ENCODE assay signal across 1 cellular context in the genomic region with DNA sequence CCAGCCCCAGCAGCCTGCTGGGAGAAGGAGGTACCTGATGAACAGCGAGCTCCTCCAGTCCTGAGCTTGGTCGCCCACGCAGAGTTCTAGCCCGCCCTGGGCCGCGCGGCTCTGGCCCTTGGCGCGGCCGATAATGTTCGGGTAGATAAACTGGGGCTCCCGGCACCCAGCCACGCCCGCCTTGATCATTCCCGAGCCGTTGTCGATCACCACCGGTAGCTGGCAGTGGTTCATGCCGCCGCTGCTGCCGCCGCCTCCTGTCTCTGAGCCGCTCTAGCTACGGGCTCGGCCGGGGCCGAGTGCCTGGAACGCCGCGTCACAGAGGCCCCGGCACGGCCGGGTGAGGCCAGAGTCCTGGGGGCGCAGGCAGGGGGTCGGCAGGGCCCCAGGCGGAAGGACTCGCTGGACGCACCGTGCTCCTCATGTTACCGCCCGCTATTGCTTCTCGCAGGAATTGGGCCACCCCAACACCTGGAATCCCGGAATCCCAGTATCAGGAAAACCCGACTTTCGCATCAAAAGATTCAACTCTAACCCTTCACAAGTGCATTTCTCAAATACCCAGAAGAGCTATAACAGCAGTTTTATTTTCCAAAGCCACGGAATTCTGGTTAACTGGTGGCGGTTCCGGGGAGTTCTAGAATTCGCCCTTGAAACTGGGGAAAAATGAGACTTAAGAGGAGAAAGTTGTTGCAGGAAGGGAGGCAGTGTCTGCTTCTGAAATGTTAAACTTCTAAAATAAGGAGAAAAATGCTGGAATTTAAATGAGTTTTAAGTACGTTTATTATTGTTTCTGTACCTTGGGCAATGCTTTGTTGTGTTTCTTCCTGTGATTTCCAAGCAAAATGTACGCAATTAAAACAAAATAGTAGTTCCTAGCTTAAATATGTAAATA.
A peak's percentile ranks its signal among the peaks of the same experiment; 100 is the strongest.
TF ChIP-seq lines count a peak whose summit lies in the region.

A gene (minus strand): TSS at position 275 of the 895 bp plus-strand sequence. CDS start 41 bp downstream, at position 234.

TF ChIP-seq in HepG2, 621 proteins besides CTCF, POLR2A, EP300 and RAD21 (continued from another document and continues in another):
- TF ChIP-seq, protein P1, sequence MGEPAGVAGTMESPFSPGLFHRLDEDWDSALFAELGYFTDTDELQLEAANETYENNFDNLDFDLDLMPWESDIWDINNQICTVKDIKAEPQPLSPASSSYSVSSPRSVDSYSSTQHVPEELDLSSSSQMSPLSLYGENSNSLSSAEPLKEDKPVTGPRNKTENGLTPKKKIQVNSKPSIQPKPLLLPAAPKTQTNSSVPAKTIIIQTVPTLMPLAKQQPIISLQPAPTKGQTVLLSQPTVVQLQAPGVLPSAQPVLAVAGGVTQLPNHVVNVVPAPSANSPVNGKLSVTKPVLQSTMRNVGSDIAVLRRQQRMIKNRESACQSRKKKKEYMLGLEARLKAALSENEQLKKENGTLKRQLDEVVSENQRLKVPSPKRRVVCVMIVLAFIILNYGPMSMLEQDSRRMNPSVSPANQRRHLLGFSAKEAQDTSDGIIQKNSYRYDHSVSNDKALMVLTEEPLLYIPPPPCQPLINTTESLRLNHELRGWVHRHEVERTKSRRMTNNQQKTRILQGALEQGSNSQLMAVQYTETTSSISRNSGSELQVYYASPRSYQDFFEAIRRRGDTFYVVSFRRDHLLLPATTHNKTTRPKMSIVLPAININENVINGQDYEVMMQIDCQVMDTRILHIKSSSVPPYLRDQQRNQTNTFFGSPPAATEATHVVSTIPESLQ (CRISPR knock-in tag; conservative IDR thresholded peaks at IDR 0.05) = no peak
- TF ChIP-seq ERF (CRISPR knock-in tag; IDR thresholded peaks at IDR 0.05) = no peak
- TF ChIP-seq ZNF562 (CRISPR knock-in tag; IDR thresholded peaks at IDR 0.05; ENCODE audit: borderline replicate concordance) = no peak
- TF ChIP-seq, protein P2, sequence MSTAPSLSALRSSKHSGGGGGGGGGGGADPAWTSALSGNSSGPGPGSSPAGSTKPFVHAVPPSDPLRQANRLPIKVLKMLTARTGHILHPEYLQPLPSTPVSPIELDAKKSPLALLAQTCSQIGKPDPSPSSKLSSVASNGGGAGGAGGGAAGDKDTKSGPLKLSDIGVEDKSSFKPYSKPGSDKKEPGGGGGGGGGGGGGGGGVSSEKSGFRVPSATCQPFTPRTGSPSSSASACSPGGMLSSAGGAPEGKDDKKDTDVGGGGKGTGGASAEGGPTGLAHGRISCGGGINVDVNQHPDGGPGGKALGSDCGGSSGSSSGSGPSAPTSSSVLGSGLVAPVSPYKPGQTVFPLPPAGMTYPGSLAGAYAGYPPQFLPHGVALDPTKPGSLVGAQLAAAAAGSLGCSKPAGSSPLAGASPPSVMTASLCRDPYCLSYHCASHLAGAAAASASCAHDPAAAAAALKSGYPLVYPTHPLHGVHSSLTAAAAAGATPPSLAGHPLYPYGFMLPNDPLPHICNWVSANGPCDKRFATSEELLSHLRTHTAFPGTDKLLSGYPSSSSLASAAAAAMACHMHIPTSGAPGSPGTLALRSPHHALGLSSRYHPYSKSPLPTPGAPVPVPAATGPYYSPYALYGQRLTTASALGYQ (CRISPR knock-in tag; IDR thresholded peaks at IDR 0.05) = 0 out of 2 replicates have a peak, but pooled peaks have one; percentile 18
- no peak for TF ChIP-seq ZNF781 (CRISPR knock-in tag; IDR thresholded peaks at IDR 0.05; ENCODE audit: borderline replicate concordance, not compliant biosample characterization)
- no peak for TF ChIP-seq SMAD9 (CRISPR knock-in tag; IDR thresholded peaks at IDR 0.05)
- TF ChIP-seq LCORL (IDR thresholded peaks at IDR 0.05) = no peak
- 0 out of 2 replicates have a peak, but pooled peaks have one; percentile 31 for TF ChIP-seq LCORL (CRISPR knock-in tag; IDR thresholded peaks at IDR 0.05)
- no peak for TF ChIP-seq MXD4 (CRISPR knock-in tag; IDR thresholded peaks at IDR 0.05)
- TF ChIP-seq HNRNPH1 (optimal IDR thresholded peaks at IDR 0.05; ENCODE audit: low read depth, low read length) = no peak
- TF ChIP-seq ZKSCAN5 (CRISPR knock-in tag; IDR thresholded peaks at IDR 0.05) = no peak
- TF ChIP-seq, protein P3, sequence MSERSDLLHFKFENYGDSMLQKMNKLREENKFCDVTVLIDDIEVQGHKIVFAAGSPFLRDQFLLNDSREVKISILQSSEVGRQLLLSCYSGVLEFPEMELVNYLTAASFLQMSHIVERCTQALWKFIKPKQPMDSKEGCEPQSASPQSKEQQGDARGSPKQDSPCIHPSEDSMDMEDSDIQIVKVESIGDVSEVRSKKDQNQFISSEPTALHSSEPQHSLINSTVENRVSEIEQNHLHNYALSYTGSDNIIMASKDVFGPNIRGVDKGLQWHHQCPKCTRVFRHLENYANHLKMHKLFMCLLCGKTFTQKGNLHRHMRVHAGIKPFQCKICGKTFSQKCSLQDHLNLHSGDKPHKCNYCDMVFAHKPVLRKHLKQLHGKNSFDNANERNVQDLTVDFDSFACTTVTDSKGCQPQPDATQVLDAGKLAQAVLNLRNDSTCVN (CRISPR knock-in tag; IDR thresholded peaks at IDR 0.05; ENCODE audit: borderline replicate concordance) = no peak
- TF ChIP-seq ELF3 (CRISPR knock-in tag; IDR thresholded peaks at IDR 0.05) = peak; percentile 35; the same call in 1 of the 2 replicates
- no peak for TF ChIP-seq ZNF598 (CRISPR knock-in tag; IDR thresholded peaks at IDR 0.05; ENCODE audit: borderline replicate concordance)
- TF ChIP-seq ZNF17 (CRISPR knock-in tag; IDR thresholded peaks at IDR 0.05) = no peak
- TF ChIP-seq ZNF446 (CRISPR knock-in tag; IDR thresholded peaks at IDR 0.05) = no peak
- no peak for TF ChIP-seq ZNF333 (CRISPR knock-in tag; IDR thresholded peaks at IDR 0.05; ENCODE audit: borderline replicate concordance)
- TF ChIP-seq PHF8 (CRISPR knock-in tag; IDR thresholded peaks at IDR 0.05) = peak; percentile 74
- TF ChIP-seq, protein P4, sequence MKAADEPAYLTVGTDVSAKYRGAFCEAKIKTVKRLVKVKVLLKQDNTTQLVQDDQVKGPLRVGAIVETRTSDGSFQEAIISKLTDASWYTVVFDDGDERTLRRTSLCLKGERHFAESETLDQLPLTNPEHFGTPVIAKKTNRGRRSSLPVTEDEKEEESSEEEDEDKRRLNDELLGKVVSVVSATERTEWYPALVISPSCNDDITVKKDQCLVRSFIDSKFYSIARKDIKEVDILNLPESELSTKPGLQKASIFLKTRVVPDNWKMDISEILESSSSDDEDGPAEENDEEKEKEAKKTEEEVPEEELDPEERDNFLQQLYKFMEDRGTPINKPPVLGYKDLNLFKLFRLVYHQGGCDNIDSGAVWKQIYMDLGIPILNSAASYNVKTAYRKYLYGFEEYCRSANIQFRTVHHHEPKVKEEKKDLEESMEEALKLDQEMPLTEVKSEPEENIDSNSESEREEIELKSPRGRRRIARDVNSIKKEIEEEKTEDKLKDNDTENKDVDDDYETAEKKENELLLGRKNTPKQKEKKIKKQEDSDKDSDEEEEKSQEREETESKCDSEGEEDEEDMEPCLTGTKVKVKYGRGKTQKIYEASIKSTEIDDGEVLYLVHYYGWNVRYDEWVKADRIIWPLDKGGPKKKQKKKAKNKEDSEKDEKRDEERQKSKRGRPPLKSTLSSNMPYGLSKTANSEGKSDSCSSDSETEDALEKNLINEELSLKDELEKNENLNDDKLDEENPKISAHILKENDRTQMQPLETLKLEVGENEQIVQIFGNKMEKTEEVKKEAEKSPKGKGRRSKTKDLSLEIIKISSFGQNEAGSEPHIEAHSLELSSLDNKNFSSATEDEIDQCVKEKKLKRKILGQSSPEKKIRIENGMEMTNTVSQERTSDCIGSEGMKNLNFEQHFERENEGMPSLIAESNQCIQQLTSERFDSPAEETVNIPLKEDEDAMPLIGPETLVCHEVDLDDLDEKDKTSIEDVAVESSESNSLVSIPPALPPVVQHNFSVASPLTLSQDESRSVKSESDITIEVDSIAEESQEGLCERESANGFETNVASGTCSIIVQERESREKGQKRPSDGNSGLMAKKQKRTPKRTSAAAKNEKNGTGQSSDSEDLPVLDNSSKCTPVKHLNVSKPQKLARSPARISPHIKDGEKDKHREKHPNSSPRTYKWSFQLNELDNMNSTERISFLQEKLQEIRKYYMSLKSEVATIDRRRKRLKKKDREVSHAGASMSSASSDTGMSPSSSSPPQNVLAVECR (CRISPR knock-in tag; IDR thresholded peaks at IDR 0.05; ENCODE audit: borderline replicate concordance) = peak; percentile 54; the same call in 1 of the 2 replicates
- peak; percentile 52 for TF ChIP-seq TEAD3 (CRISPR knock-in tag; optimal IDR thresholded peaks at IDR 0.05; ENCODE audit: borderline replicate concordance)
- no peak for TF ChIP-seq ZNF746 (CRISPR knock-in tag; IDR thresholded peaks at IDR 0.05)
- TF ChIP-seq ZNF644 (CRISPR knock-in tag; IDR thresholded peaks at IDR 0.05; ENCODE audit: low read depth) = no peak
- no peak for TF ChIP-seq ZNF510 (CRISPR knock-in tag; IDR thresholded peaks at IDR 0.05; ENCODE audit: low read depth)
- TF ChIP-seq, protein P5, sequence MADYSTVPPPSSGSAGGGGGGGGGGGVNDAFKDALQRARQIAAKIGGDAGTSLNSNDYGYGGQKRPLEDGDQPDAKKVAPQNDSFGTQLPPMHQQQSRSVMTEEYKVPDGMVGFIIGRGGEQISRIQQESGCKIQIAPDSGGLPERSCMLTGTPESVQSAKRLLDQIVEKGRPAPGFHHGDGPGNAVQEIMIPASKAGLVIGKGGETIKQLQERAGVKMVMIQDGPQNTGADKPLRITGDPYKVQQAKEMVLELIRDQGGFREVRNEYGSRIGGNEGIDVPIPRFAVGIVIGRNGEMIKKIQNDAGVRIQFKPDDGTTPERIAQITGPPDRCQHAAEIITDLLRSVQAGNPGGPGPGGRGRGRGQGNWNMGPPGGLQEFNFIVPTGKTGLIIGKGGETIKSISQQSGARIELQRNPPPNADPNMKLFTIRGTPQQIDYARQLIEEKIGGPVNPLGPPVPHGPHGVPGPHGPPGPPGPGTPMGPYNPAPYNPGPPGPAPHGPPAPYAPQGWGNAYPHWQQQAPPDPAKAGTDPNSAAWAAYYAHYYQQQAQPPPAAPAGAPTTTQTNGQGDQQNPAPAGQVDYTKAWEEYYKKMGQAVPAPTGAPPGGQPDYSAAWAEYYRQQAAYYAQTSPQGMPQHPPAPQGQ (CRISPR knock-in tag; IDR thresholded peaks at IDR 0.05; ENCODE audit: borderline replicate concordance) = no peak
- TF ChIP-seq, protein P6, sequence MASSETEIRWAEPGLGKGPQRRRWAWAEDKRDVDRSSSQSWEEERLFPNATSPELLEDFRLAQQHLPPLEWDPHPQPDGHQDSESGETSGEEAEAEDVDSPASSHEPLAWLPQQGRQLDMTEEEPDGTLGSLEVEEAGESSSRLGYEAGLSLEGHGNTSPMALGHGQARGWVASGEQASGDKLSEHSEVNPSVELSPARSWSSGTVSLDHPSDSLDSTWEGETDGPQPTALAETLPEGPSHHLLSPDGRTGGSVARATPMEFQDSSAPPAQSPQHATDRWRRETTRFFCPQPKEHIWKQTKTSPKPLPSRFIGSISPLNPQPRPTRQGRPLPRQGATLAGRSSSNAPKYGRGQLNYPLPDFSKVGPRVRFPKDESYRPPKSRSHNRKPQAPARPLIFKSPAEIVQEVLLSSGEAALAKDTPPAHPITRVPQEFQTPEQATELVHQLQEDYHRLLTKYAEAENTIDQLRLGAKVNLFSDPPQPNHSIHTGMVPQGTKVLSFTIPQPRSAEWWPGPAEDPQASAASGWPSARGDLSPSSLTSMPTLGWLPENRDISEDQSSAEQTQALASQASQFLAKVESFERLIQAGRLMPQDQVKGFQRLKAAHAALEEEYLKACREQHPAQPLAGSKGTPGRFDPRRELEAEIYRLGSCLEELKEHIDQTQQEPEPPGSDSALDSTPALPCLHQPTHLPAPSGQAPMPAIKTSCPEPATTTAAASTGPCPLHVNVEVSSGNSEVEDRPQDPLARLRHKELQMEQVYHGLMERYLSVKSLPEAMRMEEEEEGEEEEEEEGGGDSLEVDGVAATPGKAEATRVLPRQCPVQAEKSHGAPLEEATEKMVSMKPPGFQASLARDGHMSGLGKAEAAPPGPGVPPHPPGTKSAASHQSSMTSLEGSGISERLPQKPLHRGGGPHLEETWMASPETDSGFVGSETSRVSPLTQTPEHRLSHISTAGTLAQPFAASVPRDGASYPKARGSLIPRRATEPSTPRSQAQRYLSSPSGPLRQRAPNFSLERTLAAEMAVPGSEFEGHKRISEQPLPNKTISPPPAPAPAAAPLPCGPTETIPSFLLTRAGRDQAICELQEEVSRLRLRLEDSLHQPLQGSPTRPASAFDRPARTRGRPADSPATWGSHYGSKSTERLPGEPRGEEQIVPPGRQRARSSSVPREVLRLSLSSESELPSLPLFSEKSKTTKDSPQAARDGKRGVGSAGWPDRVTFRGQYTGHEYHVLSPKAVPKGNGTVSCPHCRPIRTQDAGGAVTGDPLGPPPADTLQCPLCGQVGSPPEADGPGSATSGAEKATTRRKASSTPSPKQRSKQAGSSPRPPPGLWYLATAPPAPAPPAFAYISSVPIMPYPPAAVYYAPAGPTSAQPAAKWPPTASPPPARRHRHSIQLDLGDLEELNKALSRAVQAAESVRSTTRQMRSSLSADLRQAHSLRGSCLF (CRISPR knock-in tag; IDR thresholded peaks at IDR 0.05; ENCODE audit: borderline replicate concordance) = no peak
- TF ChIP-seq HOXA9 (CRISPR knock-in tag; IDR thresholded peaks at IDR 0.05; ENCODE audit: borderline replicate concordance) = no peak
- no peak for TF ChIP-seq SYNCRIP (IDR thresholded peaks at IDR 0.05; ENCODE audit: insufficient read depth, low read depth, low read length)
- peak; percentile 35; the same call in 1 of the 2 replicates for TF ChIP-seq GATAD1 (CRISPR knock-in tag; IDR thresholded peaks at IDR 0.05)
- TF ChIP-seq ZFP37 (CRISPR knock-in tag; IDR thresholded peaks at IDR 0.05; ENCODE audit: borderline replicate concordance) = no peak
- TF ChIP-seq, protein P7, sequence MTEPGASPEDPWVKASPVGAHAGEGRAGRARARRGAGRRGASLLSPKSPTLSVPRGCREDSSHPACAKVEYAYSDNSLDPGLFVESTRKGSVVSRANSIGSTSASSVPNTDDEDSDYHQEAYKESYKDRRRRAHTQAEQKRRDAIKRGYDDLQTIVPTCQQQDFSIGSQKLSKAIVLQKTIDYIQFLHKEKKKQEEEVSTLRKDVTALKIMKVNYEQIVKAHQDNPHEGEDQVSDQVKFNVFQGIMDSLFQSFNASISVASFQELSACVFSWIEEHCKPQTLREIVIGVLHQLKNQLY (CRISPR knock-in tag; IDR thresholded peaks at IDR 0.05) = no peak
- TF ChIP-seq GABPA (IDR thresholded peaks at IDR 0.05; ENCODE audit: low read depth, low read length) = no peak
- no peak for TF ChIP-seq GABPA (CRISPR knock-in tag; IDR thresholded peaks at IDR 0.05; ENCODE audit: low read depth)
- TF ChIP-seq, protein P8, sequence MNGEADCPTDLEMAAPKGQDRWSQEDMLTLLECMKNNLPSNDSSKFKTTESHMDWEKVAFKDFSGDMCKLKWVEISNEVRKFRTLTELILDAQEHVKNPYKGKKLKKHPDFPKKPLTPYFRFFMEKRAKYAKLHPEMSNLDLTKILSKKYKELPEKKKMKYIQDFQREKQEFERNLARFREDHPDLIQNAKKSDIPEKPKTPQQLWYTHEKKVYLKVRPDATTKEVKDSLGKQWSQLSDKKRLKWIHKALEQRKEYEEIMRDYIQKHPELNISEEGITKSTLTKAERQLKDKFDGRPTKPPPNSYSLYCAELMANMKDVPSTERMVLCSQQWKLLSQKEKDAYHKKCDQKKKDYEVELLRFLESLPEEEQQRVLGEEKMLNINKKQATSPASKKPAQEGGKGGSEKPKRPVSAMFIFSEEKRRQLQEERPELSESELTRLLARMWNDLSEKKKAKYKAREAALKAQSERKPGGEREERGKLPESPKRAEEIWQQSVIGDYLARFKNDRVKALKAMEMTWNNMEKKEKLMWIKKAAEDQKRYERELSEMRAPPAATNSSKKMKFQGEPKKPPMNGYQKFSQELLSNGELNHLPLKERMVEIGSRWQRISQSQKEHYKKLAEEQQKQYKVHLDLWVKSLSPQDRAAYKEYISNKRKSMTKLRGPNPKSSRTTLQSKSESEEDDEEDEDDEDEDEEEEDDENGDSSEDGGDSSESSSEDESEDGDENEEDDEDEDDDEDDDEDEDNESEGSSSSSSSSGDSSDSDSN (CRISPR knock-in tag; IDR thresholded peaks at IDR 0.05) = peak; percentile 99
- no peak for TF ChIP-seq ZFP62 (CRISPR knock-in tag; IDR thresholded peaks at IDR 0.05)
